ENCODE assay signal across 23 cellular contexts in genomic region chr6:46347669-46348068, GRCh38.
DNase-seq lines count a peak whose midpoint lies in the region; ATAC-seq and TF ChIP-seq lines count a peak whose summit lies in the region.
"Had no signal": no experiment of that assay in that cellular context is flagged by ENCODE, and none has a peak within 500 bp of the region (broad histone marks: within the 10 kb centered on the region; RNA-seq: fewer than 3 reads in every experiment).

No MANE protein-coding gene starts in this region.

- no peak overlapping the region for H3K27ac ChIP-seq in PC-3 (ENCODE audit: low read length)
- H3K27ac ChIP-seq in ascending aorta, result no peak overlapping the region
- no peak overlapping the region for H3K27ac ChIP-seq in tibial nerve
- H3K27ac ChIP-seq: C4-2B, lower lobe of right lung, neural progenitor cell, prostate gland, skin epidermis, thoracic aorta had no signal

- H3F3A ChIP-seq in PC-3 (ENCODE audit: low read length, unreplicated experiment), result no peaks in the 10 kb centered on the region

- ATAC-seq in GM18520 (IDR thresholded peaks at IDR 0.05; ENCODE audit: unreplicated experiment) (peak; percentile 52), HG03108 (IDR thresholded peaks at IDR 0.05; ENCODE audit: unreplicated experiment) (peak; percentile 64), PC-3 (no peak), HG03378 (IDR thresholded peaks at IDR 0.05; ENCODE audit: unreplicated experiment) (no peak)
- ATAC-seq: K562; lower lobe of right lung; stimulated activated memory B cell treated with anti-CD40 and anti-IgM and Interleukin-4, amounts not matched to agents 10 μg/mL and 1 μg/mL and 100 μg/mL, for 72 hours; T-helper 17 cell had no signal

- H3K4me3 ChIP-seq in PC-3 (ENCODE audit: low read length) (no peak overlapping the region), neuron (ENCODE audit: low read length) (no peak overlapping the region), ascending aorta (no peak overlapping the region), tibial nerve (no peak overlapping the region)
- H3K4me3 ChIP-seq: K562, lower lobe of right lung, neural progenitor cell, prostate gland, skin epidermis, thoracic aorta had no signal

- no peaks in the 10 kb centered on the region for H3K79me2 ChIP-seq in PC-3 (ENCODE audit: low read length)

- TF ChIP-seq POLR2A in tibial nerve (IDR thresholded peaks at IDR 0.05), result no peak

- H3K36me3 ChIP-seq in PC-3 (ENCODE audit: low read depth, low read length) (no peaks in the 10 kb centered on the region), neuron (ENCODE audit: insufficient read depth, low read length) (no peaks in the 10 kb centered on the region), ascending aorta (no peaks in the 10 kb centered on the region), tibial nerve (no peaks in the 10 kb centered on the region)
- H3K36me3 ChIP-seq: lower lobe of right lung, neural progenitor cell, prostate gland, thoracic aorta had no signal

- intact Hi-C loops in PC-3 (cut with micrococcal nuclease), result no loop called here
- intact Hi-C loops in ascending aorta (cut with DNase I), result no loop called here

- H3K9me2 ChIP-seq in PC-3 (replicated peaks; ENCODE audit: low read length), result no peaks in the 10 kb centered on the region

- no peak overlapping the region for H3K9ac ChIP-seq in PC-3 (ENCODE audit: low read length)
- H3K9ac ChIP-seq: neural progenitor cell had no signal

- DNase-seq in PC-3 (peak; percentile 15), ascending aorta (ENCODE audit: low spot score in 2 of 2) (no peak), tibial nerve (ENCODE audit: low spot score in 2 of 2) (no peak), NCI-H2081 (lab: John Stamatoyannopoulos, UW) (no peak)
- DNase-seq: activated CD4-positive, alpha-beta T cell treated with anti-CD3 and anti-CD28 coated beads, Interleukin-2, amount 10 ng/mL, durations not matched to agents 24 days and 14 days; cerebellar nuclear complex; hippocampal formation; islet precursor cell; lower lobe of right lung; NCI-H1436 treated with DMSO at 0.1 percent for 48 hours; NCI-H510A treated with DMSO at 0.1 percent for 48 hours; T-helper 17 cell had no signal

- no peak for TF ChIP-seq EP300 in tibial nerve (IDR thresholded peaks at IDR 0.05)

- TF ChIP-seq CTCF in PC-3 (conservative IDR thresholded peaks at IDR 0.05; ENCODE audit: low read depth, low read length) (no peak), ascending aorta (IDR thresholded peaks at IDR 0.05) (no peak), tibial nerve (IDR thresholded peaks at IDR 0.05) (no peak)

- no peaks in the 10 kb centered on the region; the same call in 1 of the 2 replicates for H3K4me1 ChIP-seq in PC-3 (ENCODE audit: insufficient read depth, low read length)
- peaks cover 3% of the 10 kb centered on the region for H3K4me1 ChIP-seq in neuron (ENCODE audit: insufficient read depth, low read length)
- H3K4me1 ChIP-seq in ascending aorta, result peaks cover 1 to 15% of the 10 kb centered on the region in 2 donors
- no peaks in the 10 kb centered on the region for H3K4me1 ChIP-seq in tibial nerve
- H3K4me1 ChIP-seq: lower lobe of right lung, neural progenitor cell, prostate gland had no signal

- POLR2A ChIA-PET in PC-3 (lab: Charles Lee; ENCODE audit: unreplicated experiment), result no interaction called here

- CTCF ChIA-PET in PC-3 (lab: Charles Lee), result no interaction called here

- H3K27me3 ChIP-seq in PC-3 (ENCODE audit: low read length) (peaks cover 10% of the 10 kb centered on the region), neuron (ENCODE audit: insufficient read depth, low read length) (no peaks in the 10 kb centered on the region), ascending aorta (no peaks in the 10 kb centered on the region), tibial nerve (no peaks in the 10 kb centered on the region)
- H3K27me3 ChIP-seq: neural progenitor cell had no signal

- H4K20me1 ChIP-seq in PC-3 (ENCODE audit: low read length), result no peaks in the 10 kb centered on the region

- no peak overlapping the region for H3K4me2 ChIP-seq in PC-3 (ENCODE audit: low read length)
- H3K4me2 ChIP-seq: neural progenitor cell had no signal

- no peaks in the 10 kb centered on the region for H3K9me3 ChIP-seq in PC-3 (ENCODE audit: low read length)
- no peaks in the 10 kb centered on the region for H3K9me3 ChIP-seq in neuron (ENCODE audit: low read length)
- peaks cover 0 to 7% of the 10 kb centered on the region in 2 donors for H3K9me3 ChIP-seq in ascending aorta
- H3K9me3 ChIP-seq in tibial nerve, result peaks cover 0 to 13% (median 0%) of the 10 kb centered on the region in 4 donors
- H3K9me3 ChIP-seq: prostate gland, thoracic aorta had no signal

- 38 to 54% methylated on average over 3 of the region's 3 CpGs for WGBS in tibial nerve, 2 donors

- H2AFZ ChIP-seq in PC-3 (ENCODE audit: low read length), result no peak overlapping the region
- peak overlapping the region; percentile 36 for H2AFZ ChIP-seq in neuron (ENCODE audit: low read depth, low read length)
- H2AFZ ChIP-seq: neural progenitor cell had no signal

- BruUV-seq in PC-3 (replicated peaks; lab: Mats Ljungman, UMichigan), result no TSS peak

Comparison
In these comparisons a context has a peak if more than half of its experiments do, and no peak if none do; other contexts are left out.
1. ATAC-seq: peak in GM18520 (single experiment) and HG03108 (single experiment); none in PC-3 (single experiment) and HG03378 (single experiment).